Comparison of ENCODE assay signal across 16 cellular contexts in genomic region chr13:40582531-40582930, GRCh38.
"Had no signal": no experiment of that assay in that cellular context is flagged by ENCODE, and none has a peak within 500 bp of the region (broad histone marks: within the 10 kb centered on the region; RNA-seq: fewer than 3 reads in every experiment).

No MANE protein-coding gene starts in this region.

- H3K4me3 Mint-ChIP-seq: activated CD4-positive, alpha-beta T cell treated with anti-CD3 and anti-CD28 coated beads, Interleukin-2, amount 10 ng/mL, durations not matched to agents 7 days and 5 days; immature natural killer cell; T-helper 1 cell treated with Interleukin-12 subunit alpha and Interleukin-12 subunit beta and Interleukin-4 antibody, amounts not matched to agents 30 μg/mL and 1 μg/mL, for 36 hours; WTC11 had no signal

- H3K36me3 ChIP-seq: brain microvascular endothelial cell, lower lobe of right lung, right atrium auricular region had no signal

- H3K27ac ChIP-seq: brain microvascular endothelial cell, lower lobe of right lung, right atrium auricular region, skin epidermis had no signal

- H3K4me3 ChIP-seq: lower lobe of right lung, right atrium auricular region, skin epidermis had no signal

- ATAC-seq: activated T-cell treated with anti-CD3 and anti-CD28 coated beads, Interleukin-2, amount 50 U/mL, for 72 hours; esophagus mucosa; lower lobe of right lung; WTC11 had no signal

- H3K27ac Mint-ChIP-seq: activated CD4-positive, alpha-beta T cell treated with anti-CD3 and anti-CD28 coated beads, Interleukin-2, amount 10 ng/mL, durations not matched to agents 7 days and 5 days; activated T-cell treated with anti-CD3 and anti-CD28 coated beads, Interleukin-2, amount 50 U/mL, for 72 hours; immature natural killer cell; T-helper 1 cell treated with Interleukin-12 subunit alpha and Interleukin-12 subunit beta and Interleukin-4 antibody, amounts not matched to agents 30 μg/mL and 1 μg/mL, for 36 hours; WTC11 had no signal

- H3K9me3 ChIP-seq: SK-N-SH had no signal

- DNase-seq: activated CD4-positive, alpha-beta T cell treated with anti-CD3 and anti-CD28 coated beads, Interleukin-2, amount 10 ng/mL, durations not matched to agents 7 days and 5 days; activated T-cell treated with anti-CD3 and anti-CD28 coated beads, Interleukin-2, amount 50 U/mL, for 72 hours; brain microvascular endothelial cell; glutamatergic neuron; immature natural killer cell; lower lobe of right lung; midbrain; nucleus accumbens; SK-N-SH; stimulated activated CD4-positive, alpha-beta T cell treated with anti-CD3 and anti-CD28 coated beads, Interleukin-4, amount 100 ng/mL, for 4 hours; trophoblast cell had no signal

- H3K27me3 Mint-ChIP-seq: activated CD4-positive, alpha-beta T cell treated with anti-CD3 and anti-CD28 coated beads, Interleukin-2, amount 10 ng/mL, durations not matched to agents 7 days and 5 days had no signal

- H3K27me3 ChIP-seq: brain microvascular endothelial cell, right atrium auricular region had no signal
